Comparison of ENCODE assay signal across 13 cellular contexts in genomic region chr2:23426284-23426905, GRCh38. TPM values are rescaled to one million over a fixed set of nuclear protein-coding genes. Genes with fewer than 3 reads are reported as not detected.
DNase-seq lines count a peak whose midpoint lies in the region; ATAC-seq, FAIRE-seq and TF ChIP-seq lines count a peak whose summit lies in the region.
"Had no signal": no experiment of that assay in that cellular context is flagged by ENCODE, and none has a peak within 500 bp of the region (broad histone marks: within the 10 kb centered on the region; RNA-seq: fewer than 3 reads in every experiment).

No MANE protein-coding gene starts in this region.

- intact Hi-C loops in HepG2 (cut with micrococcal nuclease; ENCODE audit: unreplicated experiment) (no loop called here), cardiac septum (cut with DNase I) (no loop called here), aorta (cut with DNase I) (no loop called here)

- no peak overlapping the region for H3K4me2 ChIP-seq in HepG2 (ENCODE audit: low read depth, low read length)
- H3K4me2 ChIP-seq: A549 had no signal

- H3K4me3 Mint-ChIP-seq in osteocyte (ENCODE audit: unreplicated experiment) = no peak overlapping the region
- H3K4me3 Mint-ChIP-seq: activated T-cell treated with anti-CD3 and anti-CD28 coated beads, Interleukin-2, amount 50 U/mL, for 24 hours; central memory CD8-positive, alpha-beta T cell had no signal

- BruUV-seq in HepG2 (replicated peaks; lab: Mats Ljungman, UMichigan) = no TSS peak

- TF ChIP-seq POLR2A in HepG2 (IDR thresholded peaks at IDR 0.05; ENCODE audit: insufficient read depth in 1 of 2, low read depth in 2 of 2, low read length in 2 of 2) = no peak

- H3K27ac ChIP-seq in liver (ENCODE audit: low read depth in 1 of 2, low read length in 2 of 2) (no peak overlapping the region), HepG2 (ENCODE audit: extremely low read length, insufficient read depth, low read length) (no peak overlapping the region), aorta (ENCODE audit: low read depth in 1 of 2, low read length in 2 of 2) (peak overlapping the region; percentile 33 to 88)
- H3K27ac ChIP-seq: A549, pancreas had no signal

- ATAC-seq in HepG2 = no peak
- peak; percentile 74 for ATAC-seq in aorta (ENCODE audit: low FRiP score)
- no peak for ATAC-seq in HG02588 (IDR thresholded peaks at IDR 0.05; ENCODE audit: unreplicated experiment)

- no peak overlapping the region for H2AFZ ChIP-seq in HepG2 (ENCODE audit: low read length)

- H3K4me1 ChIP-seq in liver (ENCODE audit: control insufficient read depth in 4 of 4, insufficient read depth in 4 of 4, low read length in 3 of 4) = peaks cover 0 to 4% (median 0%) of the 10 kb centered on the region in 4 donors
- H3K4me1 ChIP-seq in HepG2 (ENCODE audit: insufficient read depth, low read length) = no peaks in the 10 kb centered on the region
- peaks cover 0 to 7% of the 10 kb centered on the region in 2 donors for H3K4me1 ChIP-seq in aorta (ENCODE audit: control insufficient read depth in 1 of 2, insufficient read depth in 2 of 2, low read length in 2 of 2)

- 88% methylated on average over 12 of the region's 12 CpGs for WGBS in liver
- WGBS in HepG2 (ENCODE audit: low lambda C conversion rate) = 47% methylated on average over 12 of the region's 12 CpGs
- 20 to 25% methylated on average over 12 of the region's 12 CpGs for WGBS in aorta, 2 donors

- H3K27me3 ChIP-seq in liver (ENCODE audit: control insufficient read depth in 4 of 4, insufficient read depth in 4 of 4, low read length in 3 of 4) = no peaks in the 10 kb centered on the region
- H3K27me3 ChIP-seq in HepG2 (ENCODE audit: control insufficient read depth in 1 of 2, insufficient read depth in 2 of 2, low read length in 2 of 2) = peaks cover 0 to 6% of the 10 kb centered on the region in 2 experiments; a peak in 1 of 5 replicates
- H3K27me3 ChIP-seq in aorta (ENCODE audit: control insufficient read depth in 1 of 2, insufficient read depth in 2 of 2, low read length in 1 of 2) = no peaks in the 10 kb centered on the region
- H3K27me3 ChIP-seq: pancreas had no signal

- FAIRE-seq in HepG2 (lab: Jason Lieb, UNC) = no peak
- FAIRE-seq: A549, pancreas had no signal

- H3K9me3 ChIP-seq in liver (ENCODE audit: control insufficient read depth in 4 of 4, low read length in 3 of 4) (no peaks in the 10 kb centered on the region), HepG2 (ENCODE audit: low read length) (no peaks in the 10 kb centered on the region), aorta (ENCODE audit: control insufficient read depth, low read length) (no peaks in the 10 kb centered on the region)
- H3K9me3 ChIP-seq: A549, pancreas had no signal

- TF ChIP-seq EP300 in HepG2 (IDR thresholded peaks at IDR 0.05; ENCODE audit: low read depth in 2 of 2, low read length in 2 of 2) (no peak), HepG2 (CRISPR knock-in tag; IDR thresholded peaks at IDR 0.05; ENCODE audit: borderline replicate concordance) (no peak)

- H3K27me3 Mint-ChIP-seq in osteocyte (ENCODE audit: unreplicated experiment) = no peaks in the 10 kb centered on the region
- H3K27me3 Mint-ChIP-seq: activated T-cell treated with anti-CD3 and anti-CD28 coated beads, Interleukin-2, amount 50 U/mL, for 24 hours had no signal

- no peaks in the 10 kb centered on the region for H4K20me1 ChIP-seq in HepG2 (ENCODE audit: insufficient read depth, low read length)

- H3K4me3 ChIP-seq in liver (ENCODE audit: low read depth in 1 of 3, low read length in 3 of 3) = no peak overlapping the region
- H3K4me3 ChIP-seq in HepG2 (replicated peaks in 1 of 3; ENCODE audit: insufficient read depth in 1 of 3, low read depth in 2 of 3, low read length in 3 of 3) = no peak overlapping the region
- H3K4me3 ChIP-seq in aorta (ENCODE audit: low read length in 2 of 2) = no peak overlapping the region
- H3K4me3 ChIP-seq: A549, pancreas had no signal

- no peak for TF ChIP-seq CTCF in liver (IDR thresholded peaks at IDR 0.05; ENCODE audit: low read depth, low read length, missing input control)
- no peak for TF ChIP-seq CTCF in HepG2 (CRISPR knock-in tag; IDR thresholded peaks at IDR 0.05)
- TF ChIP-seq CTCF in osteocyte (IDR thresholded peaks at IDR 0.05) = no peak

- no peaks in the 10 kb centered on the region for H3K9me3 Mint-ChIP-seq in osteocyte (ENCODE audit: unreplicated experiment)
- H3K9me3 Mint-ChIP-seq: activated T-cell treated with anti-CD3 and anti-CD28 coated beads, Interleukin-2, amount 50 U/mL, for 24 hours; central memory CD8-positive, alpha-beta T cell had no signal

- POLR2A ChIA-PET in HepG2 (lab: Yijun Ruan, JAX) = no interaction called here

- H3K36me3 ChIP-seq in liver (ENCODE audit: control insufficient read depth in 4 of 4, insufficient read depth in 3 of 4, low read depth in 1 of 4, low read length in 3 of 4) (no peaks in the 10 kb centered on the region), HepG2 (replicated peaks in 1 of 2; ENCODE audit: control insufficient read depth in 1 of 2, insufficient read depth in 2 of 2, low read length in 2 of 2) (no peaks in the 10 kb centered on the region), aorta (ENCODE audit: control insufficient read depth in 1 of 2, insufficient read depth in 2 of 2, low read length in 1 of 2) (no peaks in the 10 kb centered on the region)
- H3K36me3 ChIP-seq: pancreas had no signal

- peak overlapping the region; percentile 40 for H3K27ac Mint-ChIP-seq in osteocyte (ENCODE audit: unreplicated experiment)
- H3K27ac Mint-ChIP-seq: activated T-cell treated with anti-CD3 and anti-CD28 coated beads, Interleukin-2, amount 50 U/mL, for 24 hours had no signal

- H3K79me2 ChIP-seq in HepG2 (ENCODE audit: insufficient read depth, low read length) = no peaks in the 10 kb centered on the region

- TF ChIP-seq RAD21 in liver (IDR thresholded peaks at IDR 0.05) = no peak
- no peak for TF ChIP-seq RAD21 in HepG2 (CRISPR knock-in tag; IDR thresholded peaks at IDR 0.05)

- no peak overlapping the region for H3K9ac ChIP-seq in liver (ENCODE audit: low read depth in 1 of 2, low read length in 2 of 2)
- no peak overlapping the region for H3K9ac ChIP-seq in HepG2 (ENCODE audit: insufficient read depth, low read depth, low read length)

- CTCF ChIA-PET in HepG2 (lab: Yijun Ruan, JAX; ENCODE audit: low intra/inter-chr PET ratio, low total read pairs) = no interaction called here

- peaks cover 20% of the 10 kb centered on the region for H3K4me1 Mint-ChIP-seq in osteocyte (ENCODE audit: unreplicated experiment)
- H3K4me1 Mint-ChIP-seq: central memory CD8-positive, alpha-beta T cell had no signal

- DNase-seq in HepG2 (ENCODE audit: low spot score) = no peak
- peak; percentile 72 for DNase-seq in cardiac septum (ENCODE audit: low spot score)
- peak; percentile 67 for DNase-seq in osteocyte (ENCODE audit: extremely low spot score, unreplicated experiment)
- peak; percentile 81 to 86 for DNase-seq in aorta
- DNase-seq in H4 (ENCODE audit: low spot score) = no peak
- no peak for DNase-seq in NCI-H2227 treated with DMSO at 0.1 percent for 48 hours (lab: John Stamatoyannopoulos, UW)
- DNase-seq: activated T-cell treated with anti-CD3 and anti-CD28 coated beads, Interleukin-2, amount 50 U/mL, for 24 hours; GF-D8; pancreas had no signal

- no peaks in the 10 kb centered on the region for H3K36me3 Mint-ChIP-seq in osteocyte (ENCODE audit: unreplicated experiment)

- in situ Hi-C loops in HepG2 (cut with HindIII; ENCODE audit: extremely low pct_ligation_motif_present, low pct_unique_long_range_greater_than_20kb) = no loop called here

TF ChIP-seq in HepG2, 621 proteins besides CTCF, POLR2A, EP300 and RAD21 (continues in another document):
- no peak for TF ChIP-seq PAF1 (CRISPR knock-in tag; IDR thresholded peaks at IDR 0.05)

RNA-seq across cellular contexts. Expression of gene KLHL29, which starts 41.4 kb away (rescaled TPM):
- total RNA-seq in liver (1 to 10 TPM in 1 of 2 donors, under 1 TPM in 1; 0.47 to 2.3 TPM), HepG2 (2016; rRNA removed; fragmentation: Illumina TruSeq; extraction: Trizol) (not detected in 2 replicates), cardiac septum (1.6 TPM), osteocyte (5.0 and 5.2 TPM in 2 replicates), aorta (10 to 100 TPM; 11.4 to 13.4 TPM)
- polyA plus RNA-seq in liver (under 1 TPM; 0.29 to 0.89 TPM), HepG2 (2011; rRNA removed) (0.01 and 0.03 TPM in 2 replicates), aorta (1 to 10 TPM in 1 of 2 donors, under 1 TPM in 1; 0.75 to 4.9 TPM)
- not detected in 2 replicates for total RNA-seq in HepG2 (2016; cell fraction: cytosol; rRNA removed; fragmentation: Illumina TruSeq; extraction: Trizol; ENCODE audit: low read depth)
- not detected in 2 replicates for total RNA-seq in HepG2 (2016; cell fraction: insoluble cytoplasmic fraction; rRNA removed; fragmentation: Illumina TruSeq; extraction: Trizol)
- total RNA-seq in HepG2 (2016; cell fraction: membrane; rRNA removed; fragmentation: Illumina TruSeq; extraction: Trizol) = not detected in 2 replicates
- 0.12 TPM in 1 of 2 replicates, not detected in the other for total RNA-seq in HepG2 (2016; cell fraction: nucleus; rRNA removed; fragmentation: Illumina TruSeq; extraction: Trizol)
- polyA plus RNA-seq in HepG2 (2011; cell fraction: cytosol; rRNA removed) = 0.01 TPM in 2 replicates
- 0.03 and 0.11 TPM in 2 replicates for polyA plus RNA-seq in HepG2 (2011; cell fraction: nucleus; rRNA removed)
- polyA plus RNA-seq in HepG2 (2012) = 0.05 and 0.09 TPM in 2 replicates
- not detected in 2 replicates for polyA plus RNA-seq in HepG2 (2016; cell fraction: cytosol; fragmentation: Illumina TruSeq; extraction: Trizol; ENCODE audit: low read depth)
- not detected in 2 replicates for polyA plus RNA-seq in HepG2 (2016; cell fraction: insoluble cytoplasmic fraction; fragmentation: Illumina TruSeq; extraction: Trizol; ENCODE audit: low read depth)
- polyA plus RNA-seq in HepG2 (2016; cell fraction: membrane; fragmentation: Illumina TruSeq; extraction: Trizol; ENCODE audit: low read depth) = not detected in 2 replicates
- polyA plus RNA-seq in HepG2 (2016; cell fraction: nucleus; fragmentation: Illumina TruSeq; extraction: Trizol; ENCODE audit: insufficient read depth, low read depth) = not detected in 2 replicates
- polyA minus RNA-seq in HepG2 (2011; rRNA and poly(A)+ RNA removed; ENCODE audit: low replicate concordance) = 3.2 TPM in 1 of 2 replicates, not detected in the other
- 0.09 TPM in 1 of 2 replicates, not detected in the other for polyA minus RNA-seq in HepG2 (2011; cell fraction: cytosol; rRNA and poly(A)+ RNA removed)
- not detected in 2 replicates for polyA minus RNA-seq in HepG2 (2011; cell fraction: nucleus; rRNA and poly(A)+ RNA removed)
- total RNA-seq in H4 (2014; rRNA removed; shearing (Covaris generic)) = 1.8 and 2.1 TPM in 2 replicates

Comparison
In these comparisons a context has a peak if more than half of its experiments do, and no peak if none do; other contexts are left out.
1. H3K27ac ChIP-seq: peak in aorta (2 of 2); none in liver (0 of 2) and HepG2 (single experiment).
2. DNase-seq: peak in cardiac septum (single experiment), osteocyte (single experiment) and aorta (2 of 2); none in HepG2 (single experiment), H4 (single experiment) and NCI-H2227 treated with DMSO at 0.1 percent for 48 hours (single experiment).